ENCODE assay signal across 30 cellular contexts in the genomic region with DNA sequence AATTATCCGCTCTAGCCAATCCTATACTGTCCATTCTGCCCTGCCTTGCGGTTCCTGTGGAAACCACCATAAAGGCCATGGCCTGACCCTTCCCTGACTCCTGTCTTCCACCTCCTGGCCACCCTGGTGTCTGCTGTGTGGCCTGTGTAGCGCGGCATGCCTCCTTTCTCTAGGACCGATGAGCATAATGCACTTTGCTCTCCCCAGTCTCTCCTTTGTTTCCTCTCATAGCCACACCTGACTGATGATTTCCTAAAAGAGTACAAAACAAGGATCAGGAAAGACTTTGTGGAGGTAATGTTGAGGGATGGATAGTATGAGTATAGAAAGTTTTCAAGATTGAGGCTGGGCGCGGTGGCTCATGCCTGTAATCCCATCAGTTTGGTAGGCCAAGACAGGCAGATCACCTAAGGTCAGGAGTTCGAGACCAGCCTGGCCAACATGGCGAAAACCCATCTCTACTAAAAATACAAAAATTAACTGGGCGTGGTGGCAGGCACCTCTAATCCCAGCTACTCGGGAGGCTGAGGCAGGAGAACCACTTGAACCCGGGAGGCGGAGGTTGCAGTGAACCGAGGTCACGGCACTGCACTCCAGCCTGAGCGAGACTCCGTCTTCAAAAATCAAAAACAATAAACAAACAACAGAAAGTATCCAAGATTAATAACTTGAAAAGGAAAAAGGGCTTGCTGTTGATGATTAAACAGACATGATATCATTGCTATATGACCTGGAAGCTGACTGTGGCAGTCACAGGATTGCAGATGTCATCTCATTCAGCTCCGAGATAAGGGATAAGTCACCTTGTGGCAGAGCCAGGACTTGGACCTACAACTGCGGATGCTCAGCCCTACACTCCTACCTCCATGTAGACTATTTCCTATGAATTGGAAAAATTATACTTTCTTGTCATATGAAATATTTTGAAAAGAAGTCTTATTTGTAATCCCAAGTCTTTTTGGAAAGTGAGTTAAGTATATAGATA.
"Had no signal": no experiment of that assay in that cellular context is flagged by ENCODE, and none has a peak within 500 bp of the region (broad histone marks: within the 10 kb centered on the region; RNA-seq: fewer than 3 reads in every experiment).

No MANE protein-coding gene starts in this region.

- H3K27me3 ChIP-seq: esophagus squamous epithelium, pancreas, right atrium auricular region, spleen, upper lobe of left lung, vagina had no signal

- H3K27me3 Mint-ChIP-seq: activated naive CD8-positive, alpha-beta T cell treated with anti-CD3 and anti-CD28 coated beads, Interleukin-2, amount 10 ng/mL, durations not matched to agents 7 days and 5 days had no signal

- H3K4me3 ChIP-seq: esophagus squamous epithelium, lower lobe of right lung, pancreas, right atrium auricular region, spleen, thoracic aorta, upper lobe of left lung, vagina had no signal

- H3K9me3 ChIP-seq: esophagus squamous epithelium, lower lobe of right lung, pancreas, right atrium auricular region, SK-N-SH, spleen, thoracic aorta, upper lobe of left lung, vagina had no signal

- H3K36me3 ChIP-seq: esophagus squamous epithelium, lower lobe of right lung, pancreas, right atrium auricular region, spleen, thoracic aorta, upper lobe of left lung, vagina, WERI-Rb-1 had no signal

- H3K27ac ChIP-seq: epithelial cell of prostate, lower lobe of right lung, pancreas, right atrium auricular region, spleen, thoracic aorta, upper lobe of left lung, vagina, WERI-Rb-1 had no signal

- H3K36me3 Mint-ChIP-seq: activated naive CD4-positive, alpha-beta T cell treated with anti-CD3 and anti-CD28 coated beads, Interleukin-2, amount 10 ng/mL, durations not matched to agents 7 days and 5 days; activated naive CD8-positive, alpha-beta T cell treated with anti-CD3 and anti-CD28 coated beads, Interleukin-2, amount 10 ng/mL, durations not matched to agents 7 days and 5 days; naive B cell had no signal

- H3K4me1 Mint-ChIP-seq: naive B cell, neural crest cell, T-helper 17 cell had no signal

- H3K9me3 Mint-ChIP-seq: activated CD4-positive, alpha-beta memory T cell treated with anti-CD3 and anti-CD28 coated beads, Interleukin-2, amount 10 ng/mL, durations not matched to agents 7 days and 5 days; activated naive CD4-positive, alpha-beta T cell treated with anti-CD3 and anti-CD28 coated beads, Interleukin-2, amount 10 ng/mL, durations not matched to agents 7 days and 5 days; activated naive CD8-positive, alpha-beta T cell treated with anti-CD3 and anti-CD28 coated beads, Interleukin-2, amount 10 ng/mL, durations not matched to agents 7 days and 5 days; activated T-cell treated with anti-CD3 and anti-CD28 coated beads, Interleukin-2, amount 50 U/mL, for 24 hours; neural crest cell had no signal

- H3K4me1 ChIP-seq: pancreas, right atrium auricular region, spleen, vagina had no signal

- DNase-seq: activated CD4-positive, alpha-beta memory T cell treated with anti-CD3 and anti-CD28 coated beads, Interleukin-2, amount 10 ng/mL, durations not matched to agents 7 days and 5 days; activated CD4-positive, alpha-beta T cell treated with anti-CD3 and anti-CD28 coated beads for 48 hours; activated CD8-positive, alpha-beta memory T cell treated with anti-CD3 and anti-CD28 coated beads, Interleukin-2, amount 50 U/mL, for 48 hours; activated gamma-delta T cell; activated naive CD4-positive, alpha-beta T cell treated with anti-CD3 and anti-CD28 coated beads, Interleukin-2, amount 10 ng/mL, durations not matched to agents 7 days and 5 days; activated naive CD8-positive, alpha-beta T cell treated with anti-CD3 and anti-CD28 coated beads, Interleukin-2, amount 10 ng/mL, durations not matched to agents 7 days and 5 days; activated T-cell treated with anti-CD3 and anti-CD28 coated beads, Interleukin-2, amount 50 U/mL, for 24 hours; caudate nucleus; esophagus squamous epithelium; foreskin melanocyte; islet precursor cell; lower lobe of right lung; mesendoderm; naive B cell; nucleus accumbens; pancreas; SK-N-SH; spleen; stimulated activated naive CD8-positive, alpha-beta T cell treated with anti-CD3 and anti-CD28 coated beads, Interleukin-15, Interleukin-2, amounts not matched to agents 100 U/mL and 50 U/mL, for 24 hours; SW 1271; T-helper 17 cell; T1000; upper lobe of left lung; WERI-Rb-1 had no signal

- ATAC-seq: activated CD4-positive, CD25-positive, alpha-beta regulatory T cell treated with anti-CD3 and anti-CD28 coated beads, Interleukin-2, amount 50 U/mL, for 24 hours; stimulated activated naive CD8-positive, alpha-beta T cell treated with anti-CD3 and anti-CD28 coated beads, Interleukin-15, Interleukin-2, amounts not matched to agents 100 U/mL and 50 U/mL, for 24 hours; T-helper 17 cell had no signal

- H3K4me3 Mint-ChIP-seq: activated CD4-positive, alpha-beta memory T cell treated with anti-CD3 and anti-CD28 coated beads, Interleukin-2, amount 10 ng/mL, durations not matched to agents 7 days and 5 days; activated naive CD4-positive, alpha-beta T cell treated with anti-CD3 and anti-CD28 coated beads, Interleukin-2, amount 10 ng/mL, durations not matched to agents 7 days and 5 days; activated naive CD8-positive, alpha-beta T cell treated with anti-CD3 and anti-CD28 coated beads, Interleukin-2, amount 10 ng/mL, durations not matched to agents 7 days and 5 days; activated T-cell treated with anti-CD3 and anti-CD28 coated beads, Interleukin-2, amount 50 U/mL, for 24 hours; naive B cell; neural crest cell; T-helper 17 cell had no signal

- FAIRE-seq: pancreas had no signal

- H3K27ac Mint-ChIP-seq: activated CD4-positive, alpha-beta memory T cell treated with anti-CD3 and anti-CD28 coated beads, Interleukin-2, amount 10 ng/mL, durations not matched to agents 7 days and 5 days; activated naive CD4-positive, alpha-beta T cell treated with anti-CD3 and anti-CD28 coated beads, Interleukin-2, amount 10 ng/mL, durations not matched to agents 7 days and 5 days; activated naive CD8-positive, alpha-beta T cell treated with anti-CD3 and anti-CD28 coated beads, Interleukin-2, amount 10 ng/mL, durations not matched to agents 7 days and 5 days; activated T-cell treated with anti-CD3 and anti-CD28 coated beads, Interleukin-2, amount 50 U/mL, for 24 hours; naive B cell; T-helper 17 cell had no signal

- H3K4me2 ChIP-seq: SK-N-SH had no signal

- H3K9ac ChIP-seq: SK-N-SH had no signal
